Comparison of ENCODE assay signal across 1 cellular context in the genomic region with DNA sequence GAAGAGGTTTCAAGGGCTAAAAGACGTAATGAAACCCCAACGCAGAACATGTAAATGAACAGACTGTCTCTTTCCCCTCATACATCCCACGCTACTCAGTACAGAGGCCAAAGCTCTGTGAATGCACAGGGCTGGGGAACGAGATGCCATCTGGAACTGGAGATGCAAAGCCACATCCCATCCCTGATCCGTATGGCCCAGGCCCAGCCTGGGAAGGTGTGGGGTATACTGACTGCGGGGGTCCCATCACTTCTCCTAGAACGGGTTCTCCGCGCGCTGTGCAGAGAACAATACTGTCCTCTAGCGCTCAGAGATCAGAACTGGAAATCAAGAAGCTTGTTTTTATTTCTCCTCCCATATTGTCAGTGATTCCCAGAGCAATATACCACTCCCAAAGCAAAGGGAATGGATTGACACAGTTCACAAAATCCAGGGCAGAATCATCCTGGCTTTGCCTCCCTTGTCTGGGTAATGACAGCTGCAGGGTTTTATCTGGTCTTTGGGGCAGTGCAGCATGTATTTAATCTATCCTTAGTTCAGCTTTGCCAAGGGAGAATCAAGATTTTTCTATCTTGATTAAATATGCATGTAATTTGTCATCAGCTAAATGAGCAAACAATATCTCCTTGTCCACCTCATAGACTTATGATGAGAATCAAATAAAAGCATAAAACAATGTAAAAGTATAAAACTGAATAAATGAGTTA.
TF ChIP-seq lines count a peak whose summit lies in the region.

No MANE protein-coding gene starts in this region.

TF ChIP-seq in HCT116, 20 proteins besides CTCF, POLR2A, EP300 and RAD21 (continued from another document):
- no peak for TF ChIP-seq SP1 (IDR thresholded peaks at IDR 0.05; ENCODE audit: low read depth)
- no peak for TF ChIP-seq CBX3 (IDR thresholded peaks at IDR 0.05; ENCODE audit: low read depth)
- no peak for TF ChIP-seq FOSL1 (IDR thresholded peaks at IDR 0.05; ENCODE audit: low read depth)
- TF ChIP-seq CEBPB (IDR thresholded peaks at IDR 0.05; ENCODE audit: low read depth) = no peak
- TF ChIP-seq YY1 (IDR thresholded peaks at IDR 0.05; ENCODE audit: extremely low read depth, insufficient replicate concordance, low read depth, low read length) = no peak
- no peak for TF ChIP-seq ZBTB33 (IDR thresholded peaks at IDR 0.05; ENCODE audit: extremely low read depth, insufficient replicate concordance, low read length)
- no peak for TF ChIP-seq TCF7L2 (IDR thresholded peaks at IDR 0.05; ENCODE audit: borderline replicate concordance, extremely low read depth, insufficient read depth, insufficient read length)
- no peak for TF ChIP-seq JUND (IDR thresholded peaks at IDR 0.05)
- TF ChIP-seq EGR1 (IDR thresholded peaks at IDR 0.05; ENCODE audit: low read depth) = no peak
